Comparison of ENCODE assay signal across 8 cellular contexts in the genomic region with DNA sequence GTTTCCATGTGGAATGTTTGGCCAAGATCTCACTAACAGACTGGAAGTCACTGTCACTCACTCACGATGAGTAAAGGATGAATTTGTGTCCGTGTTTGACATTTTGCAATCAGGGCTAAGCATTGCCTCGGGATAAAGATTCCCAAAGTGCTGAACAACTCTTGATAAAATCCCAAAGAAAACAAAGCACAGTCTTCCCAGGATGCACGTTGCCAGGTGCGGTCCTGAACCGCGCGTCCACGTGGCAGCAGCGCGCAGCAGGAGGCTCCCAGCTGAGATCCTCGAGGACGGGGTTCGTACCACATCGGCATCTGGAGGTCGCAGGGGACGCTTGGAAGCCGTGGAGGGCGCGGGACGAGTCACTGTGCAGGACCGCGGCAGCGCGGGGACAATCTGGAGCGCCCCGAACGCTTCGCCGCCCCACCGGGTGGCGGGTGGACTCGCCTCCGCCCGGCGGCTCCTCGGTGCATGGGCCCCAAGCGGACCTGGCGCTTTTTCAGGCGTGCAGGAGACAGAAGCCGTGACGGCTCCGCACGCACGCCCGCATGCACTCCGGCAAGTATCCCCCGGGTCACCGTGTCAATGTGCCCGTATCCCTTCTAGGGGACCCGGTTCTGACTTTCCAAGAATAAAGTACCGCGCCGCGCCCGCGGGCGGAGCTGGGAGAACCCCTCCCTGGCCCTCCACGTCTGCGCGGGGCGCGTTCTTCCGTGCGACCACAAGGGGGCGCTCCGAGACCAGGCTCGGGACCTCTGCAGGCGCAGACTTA. TPM values are rescaled to one million over a fixed set of nuclear protein-coding genes. Genes with fewer than 3 reads are reported as not detected.
DNase-seq lines count a peak whose midpoint lies in the region; ATAC-seq and TF ChIP-seq lines count a peak whose summit lies in the region.

No MANE protein-coding gene starts in this region.

- no peak overlapping the region for H3K27ac Mint-ChIP-seq in T-helper 17 cell

- peak; percentile 89 for ATAC-seq in GM18861 (IDR thresholded peaks at IDR 0.05; ENCODE audit: unreplicated experiment)
- ATAC-seq in HG03095 (IDR thresholded peaks at IDR 0.05; ENCODE audit: unreplicated experiment): peak; percentile 94
- ATAC-seq in T-helper 17 cell: peak; percentile 99
- ATAC-seq in left lung: peak; percentile 98

- H3K27ac ChIP-seq in left lung: no peak overlapping the region

- peak overlapping the region; percentile 85 for H3K4me3 Mint-ChIP-seq in T-helper 17 cell

- intact Hi-C loops in left lung (cut with DNase I): no loop called here

- H3K4me1 ChIP-seq in left lung: peaks cover 0 to 8% of the 10 kb centered on the region in 2 donors

- peaks cover 5% of the 10 kb centered on the region for H3K4me1 Mint-ChIP-seq in T-helper 17 cell

- peaks cover 6 to 39% of the 10 kb centered on the region in 2 donors for H3K27me3 ChIP-seq in left lung

- no peaks in the 10 kb centered on the region for H3K36me3 ChIP-seq in left lung

- peaks cover 49% of the 10 kb centered on the region for H3K27me3 Mint-ChIP-seq in T-helper 17 cell

- DNase-seq in T-helper 17 cell (peak; percentile 80 to 95 (median 84)), left lung (peak; percentile 89 to 98), NCI-H187 (lab: John Stamatoyannopoulos, UW) (no peak), SKM-1 (lab: John Stamatoyannopoulos, UW; ENCODE audit: unreplicated experiment) (no peak)
- DNase-seq in central memory CD4-positive, alpha-beta T cell: peak; percentile 83
- DNase-seq in stimulated activated CD4-positive, alpha-beta T cell treated with anti-CD3 and anti-CD28 coated beads, Interleukin-4, amount 100 ng/mL, for 1 hour: peak; percentile 90

- TF ChIP-seq CTCF in left lung (IDR thresholded peaks at IDR 0.05): peak; percentile 99

- H3K4me3 ChIP-seq in left lung: peak overlapping the region; percentile 27 to 36

- H3K36me3 Mint-ChIP-seq in T-helper 17 cell (ENCODE audit: low read depth): no peaks in the 10 kb centered on the region

- no peaks in the 10 kb centered on the region for H3K9me3 ChIP-seq in T-helper 17 cell (ENCODE audit: control insufficient read depth, low read length, poor library complexity, severe bottlenecking)
- H3K9me3 ChIP-seq in left lung: no peaks in the 10 kb centered on the region

RNA-seq across cellular contexts. Expression of a gene that starts 17.7 kb away (rescaled TPM):
- total RNA-seq in T-helper 17 cell: not detected
- total RNA-seq in left lung: not detected

RNA-seq across cellular contexts. Expression of a gene that starts 36.1 kb away (rescaled TPM):
- not detected for total RNA-seq in T-helper 17 cell
- total RNA-seq in left lung: 1 to 10 TPM in 1 of 2 donors, under 1 TPM in 1; 0.42 to 6.2 TPM

Comparison
In these comparisons a context has a peak if more than half of its experiments do, and no peak if none do; other contexts are left out.
1. DNase-seq: peak in T-helper 17 cell (3 of 3), central memory CD4-positive, alpha-beta T cell (single experiment), left lung (2 of 2) and stimulated activated CD4-positive, alpha-beta T cell treated with anti-CD3 and anti-CD28 coated beads, Interleukin-4, amount 100 ng/mL, for 1 hour (single experiment); none in NCI-H187 (0 of 2) and SKM-1 (single experiment).
2. Peak in every context shown above with its lines, with median percentiles within 50 percentile points of each other: ATAC-seq.